In the genomic region with DNA sequence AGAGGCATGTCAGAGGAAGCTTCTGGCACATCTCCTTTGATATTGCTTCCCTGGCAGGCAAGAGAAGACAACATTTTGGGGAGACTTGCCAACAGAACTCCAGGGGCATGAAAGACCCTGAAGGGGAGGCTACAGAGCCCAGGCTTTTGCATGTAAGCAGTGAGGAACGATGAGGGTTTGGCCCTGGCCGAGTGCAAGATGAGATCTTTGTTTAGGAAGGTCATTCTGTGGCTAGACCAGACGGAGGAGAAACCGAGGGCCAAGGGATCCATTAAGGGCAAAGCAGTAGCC, we compare ENCODE assay signal across 1 cellular context.
TF ChIP-seq lines count a peak whose summit lies in the region.

No MANE protein-coding gene starts in this region.

TF ChIP-seq in IMR-90, 13 proteins besides CTCF, POLR2A, EP300 and RAD21 (continued from another document):
- TF ChIP-seq, protein P1, sequence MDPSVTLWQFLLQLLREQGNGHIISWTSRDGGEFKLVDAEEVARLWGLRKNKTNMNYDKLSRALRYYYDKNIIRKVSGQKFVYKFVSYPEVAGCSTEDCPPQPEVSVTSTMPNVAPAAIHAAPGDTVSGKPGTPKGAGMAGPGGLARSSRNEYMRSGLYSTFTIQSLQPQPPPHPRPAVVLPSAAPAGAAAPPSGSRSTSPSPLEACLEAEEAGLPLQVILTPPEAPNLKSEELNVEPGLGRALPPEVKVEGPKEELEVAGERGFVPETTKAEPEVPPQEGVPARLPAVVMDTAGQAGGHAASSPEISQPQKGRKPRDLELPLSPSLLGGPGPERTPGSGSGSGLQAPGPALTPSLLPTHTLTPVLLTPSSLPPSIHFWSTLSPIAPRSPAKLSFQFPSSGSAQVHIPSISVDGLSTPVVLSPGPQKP (IDR thresholded peaks at IDR 0.05; ENCODE audit: borderline replicate concordance, low read depth, low read length) = no peak
- TF ChIP-seq, protein P2, sequence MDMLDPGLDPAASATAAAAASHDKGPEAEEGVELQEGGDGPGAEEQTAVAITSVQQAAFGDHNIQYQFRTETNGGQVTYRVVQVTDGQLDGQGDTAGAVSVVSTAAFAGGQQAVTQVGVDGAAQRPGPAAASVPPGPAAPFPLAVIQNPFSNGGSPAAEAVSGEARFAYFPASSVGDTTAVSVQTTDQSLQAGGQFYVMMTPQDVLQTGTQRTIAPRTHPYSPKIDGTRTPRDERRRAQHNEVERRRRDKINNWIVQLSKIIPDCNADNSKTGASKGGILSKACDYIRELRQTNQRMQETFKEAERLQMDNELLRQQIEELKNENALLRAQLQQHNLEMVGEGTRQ (IDR thresholded peaks at IDR 0.05; ENCODE audit: low read depth, low read length) = no peak
- no peak for TF ChIP-seq MXI1 (IDR thresholded peaks at IDR 0.05; ENCODE audit: borderline replicate concordance, low read depth, low read length)
- no peak for TF ChIP-seq MAZ (IDR thresholded peaks at IDR 0.05; ENCODE audit: borderline replicate concordance, low read depth, low read length)
- no peak for TF ChIP-seq FOS (IDR thresholded peaks at IDR 0.05; ENCODE audit: low read depth, low read length)
- no peak for TF ChIP-seq CHD1 (IDR thresholded peaks at IDR 0.05; ENCODE audit: low read depth, low read length)
- TF ChIP-seq RFX5 (IDR thresholded peaks at IDR 0.05; ENCODE audit: low read depth, low read length) = no peak
- TF ChIP-seq RCOR1 (IDR thresholded peaks at IDR 0.05; ENCODE audit: insufficient replicate concordance, low read length) = no peak
